Comparison of ENCODE assay signal across 37 cellular contexts in genomic region chr12:107807471-107808150, GRCh38. TPM values are rescaled to one million over a fixed set of nuclear protein-coding genes. Genes with fewer than 3 reads are reported as not detected.
"Had no signal": no experiment of that assay in that cellular context is flagged by ENCODE, and none has a peak within 500 bp of the region (broad histone marks: within the 10 kb centered on the region; RNA-seq: fewer than 3 reads in every experiment).

No MANE protein-coding gene starts in this region.

- H3K27me3 ChIP-seq: Peyer's patch had no signal

- H3K27ac ChIP-seq: KMS-11, Peyer's patch, VCaP had no signal

- DNase-seq: activated B cell treated with CpG ODN at 0.5 μM for 24 hours; activated CD4-positive, alpha-beta T cell treated with anti-CD3 and anti-CD28 coated beads for 4 hours; activated CD4-positive, alpha-beta T cell treated with anti-CD3 and anti-CD28 coated beads, Interleukin-2, amount 50 U/mL, for 4 hours; activated CD4-positive, CD25-positive, alpha-beta regulatory T cell treated with anti-CD3 and anti-CD28 coated beads, Interleukin-2, amount 50 U/mL, for 72 hours; activated CD8-positive, alpha-beta T cell treated with anti-CD3 and anti-CD28 coated beads for 36 hours; activated gamma-delta T cell treated with Interleukin-2 at 50 U/mL for 16 hours; activated naive CD4-positive, alpha-beta T cell treated with anti-CD3 and anti-CD28 coated beads, Interleukin-2, amount 10 ng/mL, durations not matched to agents 7 days and 5 days; activated naive CD8-positive, alpha-beta T cell treated with anti-CD3 and anti-CD28 coated beads, Interleukin-2, amount 50 U/mL, for 24 hours; activated T-cell treated with anti-CD3 and anti-CD28 coated beads, Interleukin-2, amount 50 U/mL, for 24 hours; anterior cingulate cortex; caudate nucleus; MM.1S; NCI-H1092; NCI-H1436 treated with DMSO at 0.1 percent for 48 hours; NCI-H1694 treated with DMSO at 0.1 percent for 48 hours; NCI-H2029; NCI-H345; NCI-H524 treated with DMSO at 0.1 percent for 48 hours; NCI-H748 treated with DMSO at 0.1 percent for 48 hours; NK-92 treated with Interleukin-12 subunit alpha and Interleukin-12 subunit beta, amount 100 ng/mL, for 24 hours; PC-3; Peyer's patch; RPMI8226; SIG-M5; T-cell; T-helper 17 cell had no signal

- H3K9me3 ChIP-seq: Peyer's patch had no signal

- H3K4me3 ChIP-seq: Peyer's patch had no signal

- H3K4me2 ChIP-seq: KMS-11 had no signal

- H3K4me1 ChIP-seq: Peyer's patch had no signal

- H3K9ac ChIP-seq: KMS-11 had no signal

- H3K27me3 Mint-ChIP-seq: activated B cell treated with CpG ODN at 0.5 μM for 24 hours; activated CD8-positive, alpha-beta T cell treated with anti-CD3 and anti-CD28 coated beads for 36 hours had no signal

- ATAC-seq: activated CD8-positive, alpha-beta T cell treated with anti-CD3 and anti-CD28 coated beads for 36 hours; activated naive CD8-positive, alpha-beta T cell treated with anti-CD3 and anti-CD28 coated beads, Interleukin-2, amount 50 U/mL, for 24 hours; PC-3; SK-N-SH treated with all-trans-retinoic acid at 6 μM for 48 hours; T-cell; T-helper 17 cell had no signal

- H3K9me3 Mint-ChIP-seq: activated B cell treated with CpG ODN at 0.5 μM for 24 hours; activated CD8-positive, alpha-beta T cell treated with anti-CD3 and anti-CD28 coated beads for 36 hours; activated naive CD4-positive, alpha-beta T cell treated with anti-CD3 and anti-CD28 coated beads, Interleukin-2, amount 10 ng/mL, durations not matched to agents 7 days and 5 days; activated naive CD8-positive, alpha-beta T cell treated with anti-CD3 and anti-CD28 coated beads, Interleukin-2, amount 50 U/mL, for 24 hours; activated T-cell treated with anti-CD3 and anti-CD28 coated beads, Interleukin-2, amount 50 U/mL, for 24 hours; activated T-helper 1 cell treated with anti-CD3 and anti-CD28 coated beads, Interleukin-12 subunit alpha, Interleukin-12 subunit beta, Interleukin-2, Interleukin-4 antibody, amounts not matched to agents 30 ng/mL and 10 ng/mL and 1 ng/mL, durations not matched to agents 14 hours and 24 hours and 36 hours; brain; T-cell had no signal

- H3K4me3 Mint-ChIP-seq: activated B cell treated with CpG ODN at 0.5 μM for 24 hours; activated CD8-positive, alpha-beta T cell treated with anti-CD3 and anti-CD28 coated beads for 36 hours; activated naive CD4-positive, alpha-beta T cell treated with anti-CD3 and anti-CD28 coated beads, Interleukin-2, amount 10 ng/mL, durations not matched to agents 7 days and 5 days; activated naive CD8-positive, alpha-beta T cell; activated naive CD8-positive, alpha-beta T cell treated with anti-CD3 and anti-CD28 coated beads, Interleukin-2, amount 50 U/mL, for 24 hours; activated T-cell treated with anti-CD3 and anti-CD28 coated beads, Interleukin-2, amount 50 U/mL, for 24 hours; activated T-helper 1 cell treated with anti-CD3 and anti-CD28 coated beads, Interleukin-12 subunit alpha, Interleukin-12 subunit beta, Interleukin-2, Interleukin-4 antibody, amounts not matched to agents 30 ng/mL and 10 ng/mL and 1 ng/mL, durations not matched to agents 14 hours and 24 hours and 36 hours; brain; T-cell; T-helper 17 cell had no signal

- H3K36me3 Mint-ChIP-seq: activated naive CD4-positive, alpha-beta T cell treated with anti-CD3 and anti-CD28 coated beads, Interleukin-2, amount 10 ng/mL, durations not matched to agents 7 days and 5 days; activated naive CD8-positive, alpha-beta T cell; brain; T-cell had no signal

- H3K4me1 Mint-ChIP-seq: activated B cell treated with CpG ODN at 0.5 μM for 24 hours; activated naive CD4-positive, alpha-beta T cell treated with anti-CD3 and anti-CD28 coated beads, Interleukin-2, amount 10 ng/mL, durations not matched to agents 7 days and 5 days; activated naive CD8-positive, alpha-beta T cell treated with anti-CD3 and anti-CD28 coated beads, Interleukin-2, amount 50 U/mL, for 24 hours; brain; T-cell; T-helper 17 cell had no signal

- H3K36me3 ChIP-seq: Peyer's patch had no signal

- H3K27ac Mint-ChIP-seq: activated B cell treated with CpG ODN at 0.5 μM for 24 hours; activated CD8-positive, alpha-beta T cell treated with anti-CD3 and anti-CD28 coated beads for 36 hours; activated naive CD4-positive, alpha-beta T cell treated with anti-CD3 and anti-CD28 coated beads, Interleukin-2, amount 10 ng/mL, durations not matched to agents 7 days and 5 days; activated naive CD8-positive, alpha-beta T cell; activated naive CD8-positive, alpha-beta T cell treated with anti-CD3 and anti-CD28 coated beads, Interleukin-2, amount 50 U/mL, for 24 hours; activated T-cell treated with anti-CD3 and anti-CD28 coated beads, Interleukin-2, amount 50 U/mL, for 24 hours; activated T-helper 1 cell treated with anti-CD3 and anti-CD28 coated beads, Interleukin-12 subunit alpha, Interleukin-12 subunit beta, Interleukin-2, Interleukin-4 antibody, amounts not matched to agents 30 ng/mL and 10 ng/mL and 1 ng/mL, durations not matched to agents 14 hours and 24 hours and 36 hours; brain; T-cell; T-helper 17 cell had no signal

RNA-seq across cellular contexts. Expression of gene ASCL4, which starts 33.1 kb away (rescaled TPM):
- total RNA-seq: activated B cell treated with CpG ODN at 0.5 μM for 24 hours; activated CD8-positive, alpha-beta memory T cell treated with anti-CD3 and anti-CD28 coated beads for 36 hours; activated CD8-positive, alpha-beta T cell treated with anti-CD3 and anti-CD28 coated beads for 36 hours; activated T-helper 1 cell treated with anti-CD3 and anti-CD28 coated beads, Interleukin-12 subunit alpha, Interleukin-12 subunit beta, Interleukin-2, Interleukin-4 antibody, amounts not matched to agents 30 ng/mL and 10 ng/mL and 1 ng/mL, durations not matched to agents 14 hours and 24 hours and 36 hours; bronchial epithelial cell; LHCN-M2; NCI-H460; PC-3; Peyer's patch; SK-MEL-5; T-cell; T-helper 17 cell had no signal
